In genomic region chr2:26179446-26179907, GRCh38 we compare ENCODE assay signal across 8 cellular contexts. TPM values are rescaled to one million over a fixed set of nuclear protein-coding genes. Genes with fewer than 3 reads are reported as not detected.
DNase-seq lines count a peak whose midpoint lies in the region; ATAC-seq, FAIRE-seq and TF ChIP-seq lines count a peak whose summit lies in the region.

No MANE protein-coding gene starts in this region.

- H3K4me3 ChIP-seq in hepatocyte = peak overlapping the region; percentile 52
- H3K4me3 ChIP-seq in rectal smooth muscle tissue (ENCODE audit: low read length) = peak overlapping the region; percentile 64

- WGBS in hepatocyte (ENCODE audit: low lambda C conversion rate, missing lambda C conversion rate) = 41% methylated on average over 11 of the region's 12 CpGs

- H3K79me2 ChIP-seq in hepatocyte = no peaks in the 10 kb centered on the region

- H3K9me3 ChIP-seq in T-helper 17 cell (ENCODE audit: control insufficient read depth, low read length, poor library complexity, severe bottlenecking) (no peaks in the 10 kb centered on the region), hepatocyte (ENCODE audit: low read depth) (no peaks in the 10 kb centered on the region)

- H3K36me3 ChIP-seq in hepatocyte (replicated peaks; ENCODE audit: insufficient read depth, low read depth) = no peaks in the 10 kb centered on the region
- H3K36me3 ChIP-seq in rectal smooth muscle tissue (ENCODE audit: control insufficient read depth, insufficient read depth, low read length) = no peaks in the 10 kb centered on the region

- in situ Hi-C loops in G401 (cut with HindIII; ENCODE audit: low sequenced_read_pairs) = no loop called here

- no peak for TF ChIP-seq CTCF in hepatocyte (IDR thresholded peaks at IDR 0.05; ENCODE audit: poor library complexity)

- peak overlapping the region; percentile 74 for H3K4me3 Mint-ChIP-seq in T-helper 17 cell

- H4K20me1 ChIP-seq in hepatocyte (ENCODE audit: insufficient read depth, poor library complexity, severe bottlenecking) = no peaks in the 10 kb centered on the region

- no peak for TF ChIP-seq POLR2A in GM12891 (IDR thresholded peaks at IDR 0.05; ENCODE audit: low read depth, low read length)

- no peak for ATAC-seq in T-helper 17 cell

- H3K27me3 ChIP-seq in hepatocyte (peaks cover 3% of the 10 kb centered on the region), rectal smooth muscle tissue (ENCODE audit: control insufficient read depth, insufficient read depth, low read length) (peaks cover 5% of the 10 kb centered on the region)

- DNase-seq in G401 (ENCODE audit: low spot score) = peak; percentile 24
- DNase-seq in T-helper 17 cell = no peak
- DNase-seq in hepatocyte (ENCODE audit: low spot score) = no peak
- DNase-seq in NCI-H128 (lab: John Stamatoyannopoulos, UW; ENCODE audit: unreplicated experiment) = no peak
- no peak for DNase-seq in SKM-1 (lab: John Stamatoyannopoulos, UW; ENCODE audit: unreplicated experiment)
- DNase-seq in NOMO-1 (lab: John Stamatoyannopoulos, UW; ENCODE audit: unreplicated experiment in 2 of 2) = no peak
- DNase-seq in GM12891 (ENCODE audit: insufficient read length, low spot score) = no peak

- no peaks in the 10 kb centered on the region for H3K9me2 ChIP-seq in hepatocyte (replicated peaks; ENCODE audit: insufficient read depth)

- H2AFZ ChIP-seq in hepatocyte = peak overlapping the region; percentile 61

- peaks cover 3% of the 10 kb centered on the region for H3K36me3 Mint-ChIP-seq in T-helper 17 cell (ENCODE audit: low read depth)

- peaks cover 28% of the 10 kb centered on the region for H3K27me3 Mint-ChIP-seq in T-helper 17 cell

- H3K4me1 ChIP-seq in hepatocyte (ENCODE audit: insufficient read depth) (peaks cover 11% of the 10 kb centered on the region), rectal smooth muscle tissue (ENCODE audit: control insufficient read depth, insufficient read depth, low read length) (peaks cover 3% of the 10 kb centered on the region)

- no peak for FAIRE-seq in GM12891 (lab: Jason Lieb, UNC)

- no peak overlapping the region for H3K27ac Mint-ChIP-seq in T-helper 17 cell

- H3K27ac ChIP-seq in hepatocyte (no peak overlapping the region), rectal smooth muscle tissue (ENCODE audit: low read depth, low read length) (no peak overlapping the region)

- no peak overlapping the region for H3K9ac ChIP-seq in rectal smooth muscle tissue (ENCODE audit: low read length)

- H3K4me2 ChIP-seq in hepatocyte = peak overlapping the region; percentile 94

- peaks cover 16% of the 10 kb centered on the region for H3K4me1 Mint-ChIP-seq in T-helper 17 cell

TF ChIP-seq in GM12891, 5 proteins besides CTCF, POLR2A, EP300 and RAD21:
- no peak for TF ChIP-seq SPI1 (IDR thresholded peaks at IDR 0.05; ENCODE audit: low read depth, low read length)
- TF ChIP-seq POU2F2 (IDR thresholded peaks at IDR 0.05; ENCODE audit: low read depth, low read length) = no peak
- TF ChIP-seq PAX5 (IDR thresholded peaks at IDR 0.05; ENCODE audit: insufficient read depth, low read length, severe bottlenecking) = no peak
- TF ChIP-seq POLR2AphosphoS5 (IDR thresholded peaks at IDR 0.05; ENCODE audit: low read depth, low read length) = no peak
- no peak for TF ChIP-seq TAF1 (IDR thresholded peaks at IDR 0.05; ENCODE audit: low read depth, low read length)
TF ChIP-seq in GM12891: peak in this region for 0.

RNA-seq across cellular contexts. Expression of gene GAREM2, which starts 6.6 kb away (rescaled TPM):
- 8.6 and 12.8 TPM in 2 replicates for total RNA-seq in G401 (2014; rRNA removed; shearing (Covaris generic))
- total RNA-seq in T-helper 17 cell (1 to 10 TPM; 3.6 to 6.5 TPM), hepatocyte (4.7 TPM in 2 replicates)
- 5.1 and 9.1 TPM in 2 replicates for polyA plus RNA-seq in hepatocyte
- 0.53 TPM for polyA plus RNA-seq in GM12891 (2012; ENCODE audit: low read depth, missing spikeins)
